In the genomic region with DNA sequence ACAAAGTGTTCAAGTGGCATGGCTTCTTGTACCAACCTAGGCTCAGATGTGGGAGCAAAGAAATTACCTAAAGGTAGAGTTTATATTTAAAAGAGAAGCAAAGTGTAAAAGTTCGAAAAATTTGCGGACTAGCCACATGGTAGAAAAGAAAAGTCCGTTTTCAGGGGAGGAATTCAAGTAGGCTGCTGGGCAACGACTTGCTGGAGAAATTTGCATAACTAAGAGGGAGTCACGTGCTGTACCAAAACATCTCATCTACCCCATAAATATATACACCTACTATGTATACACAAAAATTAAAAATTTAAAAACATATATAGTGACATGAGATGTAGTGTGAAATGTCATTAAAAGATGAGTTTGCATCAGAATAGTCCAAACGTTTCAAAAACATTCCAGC, we compare ENCODE assay signal across 26 cellular contexts. TPM values are rescaled to one million over a fixed set of nuclear protein-coding genes. Genes with fewer than 3 reads are reported as not detected.
"Had no signal": no experiment of that assay in that cellular context is flagged by ENCODE, and none has a peak within 500 bp of the region (broad histone marks: within the 10 kb centered on the region; RNA-seq: fewer than 3 reads in every experiment).

No MANE protein-coding gene starts in this region.

- H3K4me3 ChIP-seq: coronary artery, gastroesophageal sphincter, heart left ventricle, sigmoid colon, smooth muscle cell, testis, upper lobe of left lung had no signal

- H3K9me3 Mint-ChIP-seq: activated CD4-positive, alpha-beta memory T cell treated with anti-CD3 and anti-CD28 coated beads, Interleukin-2, amount 10 ng/mL, durations not matched to agents 7 days and 5 days; activated CD4-positive, alpha-beta T cell treated with anti-CD3 and anti-CD28 coated beads, Interleukin-2, amount 10 ng/mL, durations not matched to agents 24 days and 14 days; activated T-cell treated with anti-CD3 and anti-CD28 coated beads, Interleukin-2, amount 50 U/mL, for 72 hours; endodermal cell; neural crest cell had no signal

- H3K4me3 Mint-ChIP-seq: activated CD4-positive, alpha-beta memory T cell treated with anti-CD3 and anti-CD28 coated beads, Interleukin-2, amount 10 ng/mL, durations not matched to agents 7 days and 5 days; activated CD4-positive, alpha-beta T cell treated with anti-CD3 and anti-CD28 coated beads, Interleukin-2, amount 10 ng/mL, durations not matched to agents 24 days and 14 days; activated naive CD4-positive, alpha-beta T cell treated with anti-CD3 and anti-CD28 coated beads, Interleukin-2, amount 10 ng/mL, durations not matched to agents 7 days and 5 days; activated T-cell treated with anti-CD3 and anti-CD28 coated beads, Interleukin-2, amount 50 U/mL, for 72 hours; endodermal cell; neural crest cell had no signal

- H3K4me1 Mint-ChIP-seq: endodermal cell, neural crest cell had no signal

- ATAC-seq: activated T-cell treated with anti-CD3 and anti-CD28 coated beads, Interleukin-2, amount 50 U/mL, for 72 hours; gastroesophageal sphincter; heart left ventricle; left cardiac atrium had no signal

- DNase-seq: activated CD4-positive, alpha-beta memory T cell treated with anti-CD3 and anti-CD28 coated beads, Interleukin-2, amount 10 ng/mL, durations not matched to agents 7 days and 5 days; activated CD4-positive, alpha-beta T cell treated with anti-CD3 and anti-CD28 coated beads, Interleukin-2, amount 10 ng/mL, durations not matched to agents 24 days and 14 days; activated CD4-positive, CD25-positive, alpha-beta regulatory T cell; activated effector memory CD4-positive, alpha-beta T cell treated with Interleukin-2 at 50 U/mL for 16 hours; activated naive CD4-positive, alpha-beta T cell treated with anti-CD3 and anti-CD28 coated beads, Interleukin-2, amount 10 ng/mL, durations not matched to agents 7 days and 5 days; activated T-cell treated with anti-CD3 and anti-CD28 coated beads, Interleukin-2, amount 50 U/mL, for 72 hours; cerebellar nuclear complex; endodermal cell; heart left ventricle; islet precursor cell; left cardiac atrium; midbrain; retina; stimulated activated CD4-positive, alpha-beta T cell treated with anti-CD3 and anti-CD28 coated beads, Interleukin-15, amount 100 ng/mL, for 24 hours; stimulated activated CD4-positive, alpha-beta T cell treated with anti-CD3 and anti-CD28 coated beads, Interleukin-2, amount 100 ng/mL, for 48 hours; stimulated activated CD8-positive, alpha-beta memory T cell treated with anti-CD3 and anti-CD28 coated beads, Interleukin-4, amount 100 ng/mL, for 48 hours; stimulated activated naive CD4-positive, alpha-beta T cell; T-helper 9 cell; testis; upper lobe of left lung had no signal

- H3K27ac Mint-ChIP-seq: activated CD4-positive, alpha-beta memory T cell treated with anti-CD3 and anti-CD28 coated beads, Interleukin-2, amount 10 ng/mL, durations not matched to agents 7 days and 5 days; activated CD4-positive, alpha-beta T cell treated with anti-CD3 and anti-CD28 coated beads, Interleukin-2, amount 10 ng/mL, durations not matched to agents 24 days and 14 days; activated naive CD4-positive, alpha-beta T cell treated with anti-CD3 and anti-CD28 coated beads, Interleukin-2, amount 10 ng/mL, durations not matched to agents 7 days and 5 days; activated T-cell treated with anti-CD3 and anti-CD28 coated beads, Interleukin-2, amount 50 U/mL, for 72 hours; endodermal cell; progenitor cell of endocrine pancreas had no signal

RNA-seq across cellular contexts. Expression of a gene that starts 2.1 kb away (rescaled TPM):
- polyA plus RNA-seq: smooth muscle cell had no signal

RNA-seq across cellular contexts. Expression of a gene that starts 27.8 kb away (rescaled TPM):
- polyA plus RNA-seq: heart left ventricle, smooth muscle cell had no signal

RNA-seq across cellular contexts. Expression of a gene that starts 53.8 kb away (rescaled TPM):
- polyA plus RNA-seq: smooth muscle cell had no signal
